21 cellular contexts compared by ENCODE assay signal in the genomic region with DNA sequence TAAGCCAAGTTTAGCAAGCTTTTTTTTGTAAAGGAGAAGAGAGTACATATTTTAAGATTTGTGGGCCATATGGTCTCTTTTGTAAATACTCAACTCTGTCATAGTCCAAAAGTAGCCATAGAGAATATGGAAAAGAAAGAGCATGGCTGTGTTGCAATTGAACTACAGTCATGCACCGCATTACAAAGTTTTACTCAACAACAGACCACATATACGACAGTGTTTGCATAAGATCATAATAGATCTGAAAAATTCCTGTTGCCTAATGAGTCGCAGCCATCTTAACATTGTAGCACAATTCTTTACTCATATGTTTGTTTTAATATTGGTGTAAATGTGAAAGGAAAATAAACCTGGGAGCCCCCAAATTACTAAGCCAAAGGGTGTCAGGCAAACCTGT.
DNase-seq lines count a peak whose midpoint lies in the region; ATAC-seq, FAIRE-seq and TF ChIP-seq lines count a peak whose summit lies in the region.
"Had no signal": no experiment of that assay in that cellular context is flagged by ENCODE, and none has a peak within 500 bp of the region (broad histone marks: within the 10 kb centered on the region; RNA-seq: fewer than 3 reads in every experiment).

No MANE protein-coding gene starts in this region.

- dilution Hi-C loops in keratinocyte (cut with MboI; ENCODE audit: extremely low pct_ligation_motif_present, low sequenced_read_pairs), result no loop called here

- DNase-seq in BJ (ENCODE audit: low read depth), result peak; percentile 54
- DNase-seq in MV-4-11 (lab: John Stamatoyannopoulos, UW), result peak; percentile 58
- peak; percentile 78 to 96 for DNase-seq in cardiac fibroblast (ENCODE audit: low read depth in 2 of 2)
- peak; percentile 35 for DNase-seq in keratinocyte (ENCODE audit: low read depth, low spot score)
- no peak for DNase-seq in NCI-H1436 treated with DMSO at 0.1 percent for 48 hours (lab: John Stamatoyannopoulos, UW)
- DNase-seq in GM19239 (ENCODE audit: insufficient read length, low spot score), result no peak
- no peak for DNase-seq in ecto neural progenitor cell (ENCODE audit: low spot score)
- DNase-seq: activated CD8-positive, alpha-beta T cell treated with anti-CD3 and anti-CD28 coated beads, Interleukin-2, amount 10 ng/mL, durations not matched to agents 7 days and 5 days; amniotic stem cell; cortex of kidney; DMS153; mesendoderm; NCI-H1417 treated with DMSO at 0.1 percent for 48 hours; NCI-H510A; sigmoid colon; upper lobe of left lung; WERI-Rb-1 had no signal

- TF ChIP-seq CTCF in BJ (IDR thresholded peaks at IDR 0.05; ENCODE audit: insufficient read depth, low read depth, low read length) (no peak), cardiac fibroblast (IDR thresholded peaks at IDR 0.05; ENCODE audit: low read depth, low read length) (no peak), keratinocyte (optimal IDR thresholded peaks at IDR 0.05 in 1 of 3, IDR thresholded peaks at IDR 0.05 in 1 of 3, conservative IDR thresholded peaks at IDR 0.05 in 1 of 3; ENCODE audit: extremely low read depth in 1 of 3, insufficient read depth in 2 of 3, low read length in 3 of 3) (no peak)

- H2AFZ ChIP-seq in keratinocyte (ENCODE audit: control insufficient read depth, low read length), result no peak overlapping the region

- H3K4me3 ChIP-seq in BJ (ENCODE audit: low read depth, low read length) (no peak overlapping the region), cardiac fibroblast (replicated peaks in 1 of 2; ENCODE audit: low read depth in 2 of 2, low read length in 2 of 2) (no peak overlapping the region), keratinocyte (ENCODE audit: control insufficient read depth in 2 of 3, extremely low read depth in 1 of 3, insufficient read depth in 2 of 3, low read depth in 1 of 3, low read length in 3 of 3) (no peak overlapping the region)
- H3K4me3 ChIP-seq: K562, sigmoid colon, upper lobe of left lung had no signal

- no peaks in the 10 kb centered on the region for H3K9me1 ChIP-seq in keratinocyte (ENCODE audit: control insufficient read depth, extremely low read depth, insufficient read depth, low read length)

- H3K36me3 ChIP-seq in BJ (ENCODE audit: control insufficient read depth, insufficient read depth, low read length) (no peaks in the 10 kb centered on the region), keratinocyte (ENCODE audit: control insufficient read depth in 2 of 2, extremely low read depth in 1 of 2, insufficient read depth in 2 of 2, low read length in 2 of 2) (no peaks in the 10 kb centered on the region)
- H3K36me3 ChIP-seq: sigmoid colon, upper lobe of left lung, WERI-Rb-1 had no signal

- H3K27ac ChIP-seq in keratinocyte (ENCODE audit: control insufficient read depth, insufficient read depth, low read length), result peak overlapping the region; percentile 76
- H3K27ac ChIP-seq: sigmoid colon, upper lobe of left lung, WERI-Rb-1 had no signal

- no peak overlapping the region for H3K9ac ChIP-seq in keratinocyte (ENCODE audit: control insufficient read depth, extremely low read depth, insufficient read depth, low read length)

- H3K4me2 ChIP-seq in keratinocyte (ENCODE audit: control insufficient read depth, extremely low read depth, insufficient read depth, low read depth, low read length), result no peak overlapping the region

- no peaks in the 10 kb centered on the region for H3K9me3 ChIP-seq in keratinocyte (ENCODE audit: control insufficient read depth, low read depth, low read length)
- H3K9me3 ChIP-seq: sigmoid colon, upper lobe of left lung had no signal

- H3K4me1 ChIP-seq in keratinocyte (ENCODE audit: control insufficient read depth, extremely low read depth, insufficient read depth, low read length), result peaks cover 34% of the 10 kb centered on the region
- H3K4me1 ChIP-seq: sigmoid colon, upper lobe of left lung had no signal

- no peaks in the 10 kb centered on the region for H4K20me1 ChIP-seq in keratinocyte (ENCODE audit: control insufficient read depth, extremely low read depth, insufficient read depth, low read length)

- ATAC-seq in GM21515 (IDR thresholded peaks at IDR 0.05; ENCODE audit: unreplicated experiment), result no peak
- ATAC-seq: activated CD8-positive, alpha-beta T cell treated with anti-CD3 and anti-CD28 coated beads, Interleukin-2, amount 10 ng/mL, durations not matched to agents 7 days and 5 days; activated T-helper 17 cell treated with anti-CD3 and anti-CD28 coated beads, Interleukin-2, amount 50 U/mL, for 72 hours; K562; stimulated activated memory B cell treated with anti-CD40 and anti-IgM and Interleukin-4, amounts not matched to agents 10 μg/mL and 1 μg/mL and 100 μg/mL, for 72 hours had no signal

- FAIRE-seq in keratinocyte (lab: Jason Lieb, UNC) (peak; percentile 5), GM19239 (lab: Jason Lieb, UNC) (no peak)
- FAIRE-seq: K562 had no signal

- POLR2A ChIA-PET in BJ (lab: Charles Lee), result no interaction called here

- H3K79me2 ChIP-seq in keratinocyte (ENCODE audit: control insufficient read depth, insufficient read depth, low read length), result no peaks in the 10 kb centered on the region

- H3K27me3 ChIP-seq in BJ (ENCODE audit: control insufficient read depth, insufficient read depth, low read length) (no peaks in the 10 kb centered on the region), keratinocyte (ENCODE audit: control insufficient read depth, extremely low read depth, insufficient read depth, low read length) (no peaks in the 10 kb centered on the region)
- H3K27me3 ChIP-seq: sigmoid colon, upper lobe of left lung had no signal

- CTCF ChIA-PET in BJ (lab: Yijun Ruan, JAX), result no interaction called here

Comparison
In these comparisons a context has a peak if more than half of its experiments do, and no peak if none do; other contexts are left out.
1. DNase-seq: peak in BJ (single experiment), MV-4-11 (single experiment), cardiac fibroblast (2 of 2) and keratinocyte (single experiment); none in NCI-H1436 treated with DMSO at 0.1 percent for 48 hours (single experiment), GM19239 (single experiment) and ecto neural progenitor cell (single experiment).